In the genomic region with DNA sequence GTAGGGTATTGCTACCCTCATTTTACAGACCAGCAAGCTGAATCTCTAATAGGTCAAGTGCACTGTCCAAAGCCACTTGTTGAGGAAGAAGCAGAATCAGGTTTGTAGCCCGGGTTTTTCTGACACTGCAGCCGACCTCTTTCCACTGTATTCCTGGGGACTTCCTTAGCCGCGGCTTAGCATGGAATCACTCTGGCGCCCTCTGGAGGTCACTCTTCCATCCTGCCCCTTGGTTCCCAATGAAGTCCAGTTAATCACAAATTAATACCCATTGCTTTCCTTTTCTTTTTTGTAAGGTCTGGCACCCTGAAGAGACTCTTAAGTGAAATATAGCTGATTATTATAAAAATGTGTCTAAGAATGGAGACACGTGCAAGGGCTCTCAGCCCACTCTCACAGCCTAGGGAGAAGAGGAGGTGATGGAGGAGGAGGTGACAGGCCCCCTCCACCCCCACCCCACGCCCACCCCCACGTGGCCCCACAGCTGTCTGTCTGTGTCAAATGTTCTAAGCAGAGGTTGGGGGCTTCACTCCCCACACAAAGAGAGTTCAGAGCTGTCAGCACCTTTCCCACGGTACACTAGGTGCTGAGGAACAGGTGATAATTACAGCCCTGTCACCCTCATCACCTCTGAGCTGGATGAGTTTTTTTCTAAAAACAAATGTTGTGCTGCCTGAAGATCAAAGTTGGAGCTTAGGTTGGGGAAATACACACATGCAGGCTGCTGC, we compare ENCODE assay signal across 8 cellular contexts. TPM values are rescaled to one million over a fixed set of nuclear protein-coding genes. Genes with fewer than 3 reads are reported as not detected.
DNase-seq lines count a peak whose midpoint lies in the region; ATAC-seq and TF ChIP-seq lines count a peak whose summit lies in the region.

No MANE protein-coding gene starts in this region.

- no peak overlapping the region for H2AFZ ChIP-seq in GM23248

- H3K4me3 ChIP-seq in AG10803 (ENCODE audit: low read length): no peak overlapping the region
- no peak overlapping the region for H3K4me3 ChIP-seq in GM23248
- no peak overlapping the region for H3K4me3 ChIP-seq in left lung

- H3K27me3 ChIP-seq in GM23248 (replicated peaks; ENCODE audit: insufficient read depth) (peaks cover 33% of the 10 kb centered on the region), left lung (peaks cover 0 to 19% of the 10 kb centered on the region in 2 donors)

- H3F3A ChIP-seq in GM23248 (ENCODE audit: insufficient read depth): no peaks in the 10 kb centered on the region

- no peaks in the 10 kb centered on the region for H3K79me2 ChIP-seq in GM23248 (ENCODE audit: insufficient read depth)

- TF ChIP-seq CTCF in AG10803 (conservative IDR thresholded peaks at IDR 0.05; ENCODE audit: low read length) (peak; percentile 97), left lung (IDR thresholded peaks at IDR 0.05) (peak; percentile 83 to 89)

- WGBS in GM23248 (ENCODE audit: low coverage in 1 of 2, low lambda C conversion rate in 2 of 2, missing lambda C conversion rate in 2 of 2), 2 experiments: 2 to 3% methylated on average over 9 of the region's 9 CpGs

- DNase-seq in AG10803 (ENCODE audit: low read depth) (peak; percentile 74), GM23248 (peak; percentile 83), NCI-H2227 (lab: John Stamatoyannopoulos, UW; ENCODE audit: unreplicated experiment) (peak; percentile 79), cerebellar cortex (ENCODE audit: low spot score) (peak; percentile 84), left lung (peak in 1 of 2 donors; percentile 63)
- peak; percentile 62 for DNase-seq in activated CD4-positive, CD25-positive, alpha-beta regulatory T cell treated with anti-CD3 and anti-CD28 coated beads, Interleukin-2, amount 50 U/mL, for 72 hours
- peak; percentile 26 to 53 for DNase-seq in stimulated activated CD4-positive, alpha-beta T cell treated with anti-CD3 and anti-CD28 coated beads, Interleukin-4, amount 100 ng/mL, for 4 hours

- no peaks in the 10 kb centered on the region for H4K20me1 ChIP-seq in GM23248 (ENCODE audit: insufficient read depth)

- H3K9me3 ChIP-seq in GM23248 (ENCODE audit: low read depth): no peaks in the 10 kb centered on the region
- no peaks in the 10 kb centered on the region for H3K9me3 ChIP-seq in left lung

- H3K4me1 ChIP-seq in GM23248 (ENCODE audit: insufficient read depth) (peaks cover 10% of the 10 kb centered on the region; the same call in 1 of the 2 replicates), left lung (no peaks in the 10 kb centered on the region)

- no peaks in the 10 kb centered on the region for H3K9me2 ChIP-seq in GM23248 (ENCODE audit: insufficient read depth)

- ATAC-seq in left lung (peak; percentile 95), HG03108 (IDR thresholded peaks at IDR 0.05; ENCODE audit: unreplicated experiment) (no peak)

- no peak overlapping the region for H3K9ac ChIP-seq in GM23248

- in situ Hi-C loops in GM23248 (cut with MboI): loop anchor here (5.0 kb wide), 1 partner anchor 221 kb away; a partner anchor contains a TSS

- H3K27ac ChIP-seq in GM23248: no peak overlapping the region
- H3K27ac ChIP-seq in left lung: no peak overlapping the region

- H3K4me2 ChIP-seq in GM23248 (ENCODE audit: unreplicated experiment): peak overlapping the region; percentile 6

- intact Hi-C loops in left lung (cut with DNase I): loop anchor here in 1 of 2 donors (5.0 kb wide), 1 partner anchor 226 kb away; no protein-coding TSS in a partner anchor

- no peaks in the 10 kb centered on the region for H3K36me3 ChIP-seq in GM23248 (ENCODE audit: low read depth)
- no peaks in the 10 kb centered on the region for H3K36me3 ChIP-seq in left lung

RNA-seq across cellular contexts. Expression of a gene that starts 57.7 kb away (rescaled TPM):
- not detected in 2 replicates for total RNA-seq in GM23248 (2014; rRNA removed; shearing (Covaris generic))
- 0.19 TPM in 1 of 2 replicates, not detected in the other for polyA plus RNA-seq in GM23248 (2016; fragmentation: Nextera tagmentation; extraction: Ambion mirVana)
- total RNA-seq in left lung: not detected
